ENCODE assay signal across 9 cellular contexts in the genomic region with DNA sequence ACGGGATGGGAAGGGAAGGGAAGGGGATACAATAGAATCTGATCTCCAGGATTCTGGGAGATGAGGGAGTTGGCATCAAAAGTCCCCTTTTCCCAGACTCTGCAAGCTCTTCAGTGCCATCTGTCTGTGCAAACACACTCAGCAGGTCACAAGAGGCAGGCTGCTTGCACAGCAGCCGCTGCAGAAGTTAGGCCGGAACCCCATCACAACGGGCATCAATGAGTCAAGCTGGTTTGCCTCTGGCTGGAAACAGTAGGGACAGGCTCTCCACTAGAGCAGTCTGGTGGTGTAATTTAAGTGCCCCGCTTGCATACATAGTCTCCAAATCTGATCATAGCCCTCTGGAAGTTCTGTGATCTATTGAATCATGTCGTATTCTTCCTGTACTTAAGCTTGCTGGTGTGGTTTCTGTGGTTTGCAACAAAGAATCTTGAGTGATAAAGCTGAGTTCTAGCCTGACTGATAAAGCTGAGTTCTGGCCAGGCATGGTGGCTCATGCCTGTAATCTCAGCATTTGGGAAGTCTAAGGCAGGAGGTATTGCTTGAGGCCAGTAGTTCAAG. TPM values are rescaled to one million over a fixed set of nuclear protein-coding genes. Genes with fewer than 3 reads are reported as not detected.
DNase-seq lines count a peak whose midpoint lies in the region; ATAC-seq and TF ChIP-seq lines count a peak whose summit lies in the region.
"Had no signal": no experiment of that assay in that cellular context is flagged by ENCODE, and none has a peak within 500 bp of the region (broad histone marks: within the 10 kb centered on the region; RNA-seq: fewer than 3 reads in every experiment).

No MANE protein-coding gene starts in this region.

- H3K4me1 ChIP-seq in endodermal cell (ENCODE audit: control insufficient read depth, insufficient read depth, low read length) = no peaks in the 10 kb centered on the region

- WGBS in endodermal cell (ENCODE audit: insufficient coverage in 1 of 2, insufficient read length in 1 of 2), 2 experiments = 58 to 65% methylated on average over 5 to 6 of the region's 6 CpGs

- ATAC-seq in omental fat pad (ENCODE audit: low FRiP score) = no peak
- no peak for ATAC-seq in HG03432 (IDR thresholded peaks at IDR 0.05; ENCODE audit: unreplicated experiment)

- no peaks in the 10 kb centered on the region for H3K4me1 Mint-ChIP-seq in endodermal cell

- no peak overlapping the region for H3K9ac ChIP-seq in endodermal cell (ENCODE audit: extremely low read depth, low read length, poor library complexity, severe bottlenecking)

- no peaks in the 10 kb centered on the region for H3K36me3 ChIP-seq in endodermal cell (ENCODE audit: control insufficient read depth, insufficient read depth, low read length)

- H3K27ac ChIP-seq in endodermal cell (ENCODE audit: low read depth, low read length) = no peak overlapping the region

- H3K4me3 Mint-ChIP-seq in endodermal cell = no peak overlapping the region
- H3K4me3 Mint-ChIP-seq: dendritic cell treated with granulocyte-macrophage colony-stimulating factor and Interleukin-4, amounts not matched to agents 40 ng/mL and 50 ng/mL, for 4 days had no signal

- DNase-seq in NCI-H524 (lab: John Stamatoyannopoulos, UW) (peak; percentile 68 to 85), endodermal cell (peak; percentile 56), NCI-H2081 treated with DMSO at 0.1 percent for 48 hours (lab: John Stamatoyannopoulos, UW) (no peak), omental fat pad (ENCODE audit: low spot score) (no peak)
- peak; percentile 25 to 62 for DNase-seq in activated CD4-positive, alpha-beta T cell treated with anti-CD3 and anti-CD28 coated beads, Interleukin-2, amount 50 U/mL, for 24 hours (ENCODE audit: low read depth in 1 of 2, low spot score in 1 of 2)
- DNase-seq in stimulated activated CD4-positive, alpha-beta T cell treated with anti-CD3 and anti-CD28 coated beads, Interleukin-15, amount 100 ng/mL, for 48 hours (ENCODE audit: low read depth in 2 of 2) = peak; percentile 66 to 76

- no peaks in the 10 kb centered on the region for H3K27me3 Mint-ChIP-seq in endodermal cell (ENCODE audit: insufficient read depth)

- H3K36me3 Mint-ChIP-seq in endodermal cell (ENCODE audit: low read depth) = no peaks in the 10 kb centered on the region

- H3K9me3 Mint-ChIP-seq in endodermal cell = peaks cover 10% of the 10 kb centered on the region

- no peaks in the 10 kb centered on the region for H3K9me3 ChIP-seq in endodermal cell (ENCODE audit: control insufficient read depth, low read length)

- H3K27me3 ChIP-seq in endodermal cell (ENCODE audit: control insufficient read depth, insufficient read depth, low read length, poor library complexity, severe bottlenecking) = no peaks in the 10 kb centered on the region

- no peak overlapping the region for H3K27ac Mint-ChIP-seq in endodermal cell
- H3K27ac Mint-ChIP-seq: dendritic cell treated with granulocyte-macrophage colony-stimulating factor and Interleukin-4, amounts not matched to agents 40 ng/mL and 50 ng/mL, for 4 days had no signal

- H3K4me3 ChIP-seq in endodermal cell (ENCODE audit: low read length) = no peak overlapping the region

- peak; percentile 30 for TF ChIP-seq CTCF in GM12873 (IDR thresholded peaks at IDR 0.05; ENCODE audit: insufficient read depth, low read depth, low read length, missing control alignments)
- TF ChIP-seq CTCF in endodermal cell (conservative IDR thresholded peaks at IDR 0.05) = peak; percentile 49
- TF ChIP-seq CTCF in omental fat pad (IDR thresholded peaks at IDR 0.05) = no peak

RNA-seq across cellular contexts. Expression of a gene that starts 33.7 kb away (rescaled TPM):
- 10 to 100 TPM; 11.0 to 12.1 TPM for total RNA-seq in endodermal cell
- 9.1 TPM for polyA plus RNA-seq in endodermal cell (2013, experiment 1 of 2)
- 6.2 TPM for polyA plus RNA-seq in endodermal cell (2013, experiment 2 of 2)
- 1 to 10 TPM; 2.0 to 4.6 (median 2.6) TPM for total RNA-seq in omental fat pad

Comparison
In these comparisons a context has a peak if more than half of its experiments do, and no peak if none do; other contexts are left out.
1. CTCF ChIP-seq: peak in GM12873 (single experiment) and endodermal cell (single experiment); none in omental fat pad (0 of 3).
2. DNase-seq: peak in NCI-H524 (2 of 2), activated CD4-positive, alpha-beta T cell treated with anti-CD3 and anti-CD28 coated beads, Interleukin-2, amount 50 U/mL, for 24 hours (2 of 2), endodermal cell (single experiment) and stimulated activated CD4-positive, alpha-beta T cell treated with anti-CD3 and anti-CD28 coated beads, Interleukin-15, amount 100 ng/mL, for 48 hours (2 of 2); none in NCI-H2081 treated with DMSO at 0.1 percent for 48 hours (single experiment) and omental fat pad (single experiment).